20 cellular contexts compared by ENCODE assay signal in the genomic region with DNA sequence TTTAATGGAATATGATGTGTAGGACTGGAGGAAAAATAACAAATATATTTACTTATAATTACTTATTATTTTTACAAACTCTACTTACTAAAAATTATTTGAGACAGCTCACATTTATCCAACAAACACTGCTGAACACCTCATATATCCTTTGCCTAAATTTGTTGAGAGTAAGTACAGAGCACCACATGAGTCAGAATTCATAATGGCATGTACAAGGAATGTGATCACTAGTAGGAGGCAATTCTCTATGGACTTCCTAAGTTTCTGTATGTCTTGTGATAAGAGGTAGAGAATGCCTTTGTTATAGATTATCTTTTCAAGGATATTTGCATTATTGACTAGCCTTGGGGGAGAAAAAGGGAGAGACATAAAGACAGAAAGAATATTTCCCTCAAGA. TPM values are rescaled to one million over a fixed set of nuclear protein-coding genes. Genes with fewer than 3 reads are reported as not detected.
DNase-seq lines count a peak whose midpoint lies in the region; ATAC-seq and TF ChIP-seq lines count a peak whose summit lies in the region.
"Had no signal": no experiment of that assay in that cellular context is flagged by ENCODE, and none has a peak within 500 bp of the region (broad histone marks: within the 10 kb centered on the region; RNA-seq: fewer than 3 reads in every experiment).

No MANE protein-coding gene starts in this region.

- in situ Hi-C loops in gastrocnemius medialis (cut with MboI; ENCODE audit: low sequenced_read_pairs in 4 of 4) = no loop called here

- TF ChIP-seq CTCF in gastrocnemius medialis (IDR thresholded peaks at IDR 0.05 in 4 of 5, conservative IDR thresholded peaks at IDR 0.05 in 1 of 5) = no peak

- no peak for TF ChIP-seq POLR2A in gastrocnemius medialis (IDR thresholded peaks at IDR 0.05)

- H3K9me3 ChIP-seq in SJSA1 (replicated peaks) (no peaks in the 10 kb centered on the region), gastrocnemius medialis (no peaks in the 10 kb centered on the region)
- H3K9me3 ChIP-seq: ovary, right lobe of liver, thoracic aorta had no signal

- H3K4me1 Mint-ChIP-seq in immature natural killer cell = no peaks in the 10 kb centered on the region
- H3K4me1 Mint-ChIP-seq: activated CD4-positive, alpha-beta memory T cell treated with anti-CD3 and anti-CD28 coated beads, Interleukin-2, amount 10 ng/mL, durations not matched to agents 7 days and 5 days; stimulated activated effector memory CD8-positive, alpha-beta T cell treated with anti-CD3 and anti-CD28 coated beads, Interleukin-12 subunit alpha, Interleukin-12 subunit beta, amount 100 ng/mL, for 72 hours had no signal

- H3K9me3 Mint-ChIP-seq in immature natural killer cell = no peaks in the 10 kb centered on the region
- H3K9me3 Mint-ChIP-seq: activated CD4-positive, alpha-beta memory T cell treated with anti-CD3 and anti-CD28 coated beads, Interleukin-2, amount 10 ng/mL, durations not matched to agents 7 days and 5 days; stimulated activated effector memory CD8-positive, alpha-beta T cell treated with anti-CD3 and anti-CD28 coated beads, Interleukin-12 subunit alpha, Interleukin-12 subunit beta, amount 100 ng/mL, for 72 hours had no signal

- H3K36me3 ChIP-seq in SJSA1 (no peaks in the 10 kb centered on the region), gastrocnemius medialis (no peaks in the 10 kb centered on the region)
- H3K36me3 ChIP-seq: ovary, right lobe of liver, thoracic aorta had no signal

- peaks cover 40% of the 10 kb centered on the region for H3K4me1 ChIP-seq in SJSA1 (replicated peaks)
- H3K4me1 ChIP-seq in gastrocnemius medialis = no peaks in the 10 kb centered on the region
- H3K4me1 ChIP-seq: right lobe of liver had no signal

- H3K4me3 Mint-ChIP-seq in immature natural killer cell = no peak overlapping the region
- H3K4me3 Mint-ChIP-seq: activated CD4-positive, alpha-beta memory T cell treated with anti-CD3 and anti-CD28 coated beads, Interleukin-2, amount 10 ng/mL, durations not matched to agents 7 days and 5 days; activated naive CD8-positive, alpha-beta T cell; stimulated activated effector memory CD8-positive, alpha-beta T cell treated with anti-CD3 and anti-CD28 coated beads, Interleukin-12 subunit alpha, Interleukin-12 subunit beta, amount 100 ng/mL, for 72 hours; T-helper 17 cell had no signal

- H3K27ac Mint-ChIP-seq in immature natural killer cell = no peak overlapping the region
- H3K27ac Mint-ChIP-seq: activated CD4-positive, alpha-beta memory T cell treated with anti-CD3 and anti-CD28 coated beads, Interleukin-2, amount 10 ng/mL, durations not matched to agents 7 days and 5 days; activated naive CD8-positive, alpha-beta T cell; stimulated activated effector memory CD8-positive, alpha-beta T cell treated with anti-CD3 and anti-CD28 coated beads, Interleukin-12 subunit alpha, Interleukin-12 subunit beta, amount 100 ng/mL, for 72 hours; T-helper 17 cell had no signal

- H3K4me3 ChIP-seq in SJSA1 (no peak overlapping the region), gastrocnemius medialis (no peak overlapping the region)
- H3K4me3 ChIP-seq: dorsolateral prefrontal cortex, lung, ovary, right lobe of liver, thoracic aorta had no signal

- no peaks in the 10 kb centered on the region for H3K36me3 Mint-ChIP-seq in immature natural killer cell
- H3K36me3 Mint-ChIP-seq: activated naive CD8-positive, alpha-beta T cell; stimulated activated effector memory CD8-positive, alpha-beta T cell treated with anti-CD3 and anti-CD28 coated beads, Interleukin-12 subunit alpha, Interleukin-12 subunit beta, amount 100 ng/mL, for 72 hours had no signal

- DNase-seq in ELR (ENCODE audit: low read depth) (peak; percentile 65), SJSA1 (ENCODE audit: low read depth in 1 of 2, low spot score in 2 of 2) (peak in 1 of 2 experiments; percentile 60), fibroblast of peridontal ligament (ENCODE audit: extremely low read depth) (peak; percentile 18), renal cortical epithelial cell (ENCODE audit: low read depth) (peak; percentile 31), gastrocnemius medialis (no peak), immature natural killer cell (no peak), SHP77 (lab: John Stamatoyannopoulos, UW) (no peak)
- DNase-seq: activated CD4-positive, alpha-beta memory T cell treated with anti-CD3 and anti-CD28 coated beads, Interleukin-2, amount 10 ng/mL, durations not matched to agents 7 days and 5 days; Calu3; dorsolateral prefrontal cortex; head of caudate nucleus; NCI-H1105; ovary; right lobe of liver; T-helper 17 cell had no signal

- peaks cover 0 to 6% (median 4%) of the 10 kb centered on the region in 3 donors for H3K27me3 Mint-ChIP-seq in immature natural killer cell (ENCODE audit: low read depth in 3 of 3)

- H3K27me3 ChIP-seq in SJSA1 (replicated peaks) = no peaks in the 10 kb centered on the region
- H3K27me3 ChIP-seq in gastrocnemius medialis = no peaks in the 10 kb centered on the region
- H3K27me3 ChIP-seq: dorsolateral prefrontal cortex, ovary, right lobe of liver had no signal

- H3K27ac ChIP-seq in SJSA1 (peak overlapping the region; percentile 18; the same call in 1 of the 2 replicates), gastrocnemius medialis (no peak overlapping the region)
- H3K27ac ChIP-seq: dorsolateral prefrontal cortex, ovary, right lobe of liver, thoracic aorta, VCaP had no signal

- no peak for ATAC-seq in gastrocnemius medialis
- ATAC-seq: right lobe of liver; stimulated activated effector memory CD8-positive, alpha-beta T cell treated with anti-CD3 and anti-CD28 coated beads, Interleukin-12 subunit alpha, Interleukin-12 subunit beta, amount 100 ng/mL, for 72 hours; T-helper 17 cell had no signal

- intact Hi-C loops in gastrocnemius medialis (cut with DNase I; ENCODE audit: low total_unique reads) = no loop called here

RNA-seq across cellular contexts. Expression of gene ST6GALNAC3, which starts 8.2 kb away (rescaled TPM):
- total RNA-seq in SJSA1 (2014; rRNA removed; shearing (Covaris generic)) = 3.4 and 5.1 TPM in 2 replicates
- 0.50 and 0.69 TPM in 2 replicates for total RNA-seq in renal cortical epithelial cell
- 1 to 10 TPM; 1.7 to 3.9 (median 2.8) TPM for total RNA-seq in gastrocnemius medialis
- not detected for polyA plus RNA-seq in immature natural killer cell
- total RNA-seq: activated CD4-positive, alpha-beta memory T cell treated with anti-CD3 and anti-CD28 coated beads, Interleukin-2, amount 10 ng/mL, durations not matched to agents 7 days and 5 days had no signal

Comparison
In these comparisons a context has a peak if more than half of its experiments do, and no peak if none do; other contexts are left out.
1. DNase-seq: peak in ELR (single experiment), fibroblast of peridontal ligament (single experiment) and renal cortical epithelial cell (single experiment); none in gastrocnemius medialis (0 of 2), immature natural killer cell (0 of 3) and SHP77 (0 of 2).